In genomic region chr22:43000441-43001175, GRCh38 we compare ENCODE assay signal across 8 cellular contexts. TPM values are rescaled to one million over a fixed set of nuclear protein-coding genes. Genes with fewer than 3 reads are reported as not detected.
DNase-seq lines count a peak whose midpoint lies in the region; TF ChIP-seq lines count a peak whose summit lies in the region.

No MANE protein-coding gene starts in this region.

- peaks cover 70% of the 10 kb centered on the region for H3K4me1 Mint-ChIP-seq in activated CD4-positive, alpha-beta T cell treated with anti-CD3 and anti-CD28 coated beads, Interleukin-2, amount 10 ng/mL, durations not matched to agents 24 days and 14 days

- H3K27me3 ChIP-seq in HAP-1 (ENCODE audit: low read depth), result no peaks in the 10 kb centered on the region
- no peaks in the 10 kb centered on the region for H3K27me3 ChIP-seq in uterus

- H3K4me3 Mint-ChIP-seq in activated CD4-positive, alpha-beta T cell treated with anti-CD3 and anti-CD28 coated beads, Interleukin-2, amount 10 ng/mL, durations not matched to agents 24 days and 14 days, result peak overlapping the region; percentile 52

- H3K27ac ChIP-seq in uterus, result no peak overlapping the region

- no peak for TF ChIP-seq POLR2A in uterus (IDR thresholded peaks at IDR 0.05)

- no peaks in the 10 kb centered on the region for H3K36me3 ChIP-seq in HAP-1 (replicated peaks)
- no peaks in the 10 kb centered on the region for H3K36me3 ChIP-seq in uterus

- H3K4me3 ChIP-seq in HAP-1, result no peak overlapping the region
- peak overlapping the region; percentile 32 for H3K4me3 ChIP-seq in fibroblast of the aortic adventitia (ENCODE audit: low read depth, low read length)
- no peak overlapping the region for H3K4me3 ChIP-seq in uterus

- peaks cover 14% of the 10 kb centered on the region for H3K4me1 ChIP-seq in HAP-1
- H3K4me1 ChIP-seq in uterus, result peaks cover 6 to 9% of the 10 kb centered on the region in 2 donors

- TF ChIP-seq CTCF in fibroblast of the aortic adventitia (IDR thresholded peaks at IDR 0.05; ENCODE audit: insufficient read depth, low read length) (no peak), uterus (IDR thresholded peaks at IDR 0.05) (no peak)

- H3K27me3 Mint-ChIP-seq in activated CD4-positive, alpha-beta T cell treated with anti-CD3 and anti-CD28 coated beads, Interleukin-2, amount 10 ng/mL, durations not matched to agents 24 days and 14 days, result no peaks in the 10 kb centered on the region

- H3K9me3 ChIP-seq in HAP-1 (no peaks in the 10 kb centered on the region), uterus (no peaks in the 10 kb centered on the region)

- peak; percentile 31 to 44 for DNase-seq in HAP-1 (ENCODE audit: low spot score in 2 of 2)
- peak; percentile 67 for DNase-seq in activated CD4-positive, alpha-beta T cell treated with anti-CD3 and anti-CD28 coated beads, Interleukin-2, amount 10 ng/mL, durations not matched to agents 24 days and 14 days
- peak; percentile 61 for DNase-seq in fibroblast of the aortic adventitia (ENCODE audit: low read depth)
- peak; percentile 8 to 48 (median 45) for DNase-seq in stimulated activated CD4-positive, alpha-beta T cell treated with anti-CD3 and anti-CD28 coated beads, TNF-alpha, amount 100 ng/mL, for 48 hours (ENCODE audit: low read depth in 3 of 3)
- DNase-seq in uterus, result no peak
- DNase-seq in effector CD4-positive, alpha-beta T cell, result no peak
- DNase-seq in NCI-H774 (lab: John Stamatoyannopoulos, UW), result no peak
- DNase-seq in OCI-M1 (lab: John Stamatoyannopoulos, UW), result no peak

- H3K36me3 Mint-ChIP-seq in activated CD4-positive, alpha-beta T cell treated with anti-CD3 and anti-CD28 coated beads, Interleukin-2, amount 10 ng/mL, durations not matched to agents 24 days and 14 days (ENCODE audit: low read depth), result peaks cover 1% of the 10 kb centered on the region

- H3K27ac Mint-ChIP-seq in activated CD4-positive, alpha-beta T cell treated with anti-CD3 and anti-CD28 coated beads, Interleukin-2, amount 10 ng/mL, durations not matched to agents 24 days and 14 days, result peak overlapping the region; percentile 67

- no peaks in the 10 kb centered on the region for H3K9me3 Mint-ChIP-seq in activated CD4-positive, alpha-beta T cell treated with anti-CD3 and anti-CD28 coated beads, Interleukin-2, amount 10 ng/mL, durations not matched to agents 24 days and 14 days

- intact Hi-C loops in activated CD4-positive, alpha-beta T cell treated with anti-CD3 and anti-CD28 coated beads, Interleukin-2, amount 10 ng/mL, durations not matched to agents 24 days and 14 days (cut with micrococcal nuclease), result loop anchor here (1.0 kb wide), 1 partner anchor 15 kb away; the partner anchor contains the start of gene PACSIN2
- intact Hi-C loops in uterus (cut with DNase I; ENCODE audit: low total_unique reads), result no loop called here

- in situ Hi-C loops in HAP-1 (cut with MboI; ENCODE audit: low sequenced_read_pairs), result no loop called here

RNA-seq across cellular contexts. Expression of gene PACSIN2, which starts 14.3 kb away (rescaled TPM):
- 32.5 and 33.0 TPM in 2 replicates for total RNA-seq in activated CD4-positive, alpha-beta T cell treated with anti-CD3 and anti-CD28 coated beads, Interleukin-2, amount 10 ng/mL, durations not matched to agents 24 days and 14 days
- 35.2 and 48.3 TPM in 2 replicates for total RNA-seq in fibroblast of the aortic adventitia (ENCODE audit: low replicate concordance)
- 10 to 100 TPM; 34.4 to 66.1 (median 48.0) TPM for total RNA-seq in uterus

Comparison
In these comparisons a context has a peak if more than half of its experiments do, and no peak if none do; other contexts are left out.
1. DNase-seq: peak in HAP-1 (2 of 2), activated CD4-positive, alpha-beta T cell treated with anti-CD3 and anti-CD28 coated beads, Interleukin-2, amount 10 ng/mL, durations not matched to agents 24 days and 14 days (single experiment), fibroblast of the aortic adventitia (single experiment) and stimulated activated CD4-positive, alpha-beta T cell treated with anti-CD3 and anti-CD28 coated beads, TNF-alpha, amount 100 ng/mL, for 48 hours (3 of 3); none in uterus (0 of 2), effector CD4-positive, alpha-beta T cell (single experiment), NCI-H774 (single experiment) and OCI-M1 (single experiment).